9 cellular contexts compared by ENCODE assay signal in the genomic region with DNA sequence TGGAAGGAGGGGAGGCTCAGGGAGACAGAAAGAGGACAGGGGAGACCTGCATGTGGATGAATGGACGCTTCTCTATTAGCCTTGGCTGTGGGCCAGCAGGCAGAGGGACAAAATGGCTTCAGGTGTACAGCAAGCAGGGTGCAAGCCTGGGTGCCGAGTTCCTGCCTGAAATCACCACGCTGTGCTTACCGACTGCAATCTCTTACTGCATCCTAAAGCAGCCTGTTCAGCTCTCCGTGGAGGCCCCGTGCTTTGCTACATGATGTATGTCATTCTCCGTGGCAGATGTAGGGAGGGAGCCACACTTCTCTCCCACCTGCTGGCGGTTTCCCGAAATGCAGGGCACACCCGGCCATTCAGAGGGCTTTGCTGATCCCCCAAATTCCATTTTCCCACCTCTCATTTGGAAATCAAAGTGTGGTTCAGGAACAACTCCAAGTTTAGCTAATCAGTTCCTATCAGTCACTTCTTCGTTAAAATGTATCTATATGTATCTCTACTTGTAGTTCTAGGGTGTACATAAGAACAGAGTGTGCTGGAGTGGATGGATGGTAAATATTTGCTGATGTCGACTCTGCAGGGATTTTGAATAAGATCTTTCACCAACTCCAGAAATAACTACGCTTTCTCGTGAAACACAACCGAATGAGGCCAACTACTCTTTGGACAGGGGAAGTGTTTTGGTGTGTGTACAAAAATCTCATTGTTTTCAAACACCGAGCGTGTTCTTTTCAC.
DNase-seq lines count a peak whose midpoint lies in the region; ATAC-seq and TF ChIP-seq lines count a peak whose summit lies in the region.
"Had no signal": no experiment of that assay in that cellular context is flagged by ENCODE, and none has a peak within 500 bp of the region (broad histone marks: within the 10 kb centered on the region; RNA-seq: fewer than 3 reads in every experiment).

No MANE protein-coding gene starts in this region.

- no peak overlapping the region for H3K4me3 ChIP-seq in right lobe of liver

- TF ChIP-seq POLR2A in right lobe of liver (IDR thresholded peaks at IDR 0.05): no peak

- peak; percentile 70 for DNase-seq in NCI-H1436 (lab: John Stamatoyannopoulos, UW)
- DNase-seq in SHP77 treated with DMSO at 0.1 percent for 48 hours (lab: John Stamatoyannopoulos, UW): peak; percentile 66
- no peak for DNase-seq in right lobe of liver
- DNase-seq in activated CD4-positive, alpha-beta T cell treated with anti-CD3 and anti-CD28 coated beads, Interleukin-2, amount 10 ng/mL, durations not matched to agents 24 days and 14 days: no peak
- DNase-seq: activated CD8-positive, alpha-beta memory T cell treated with anti-CD3 and anti-CD28 coated beads, Interleukin-2, amount 50 U/mL, for 48 hours had no signal

- peak in 2 of 4 donors; percentile 19 to 36 for TF ChIP-seq CTCF in right lobe of liver (IDR thresholded peaks at IDR 0.05)

- no peaks in the 10 kb centered on the region for H3K36me3 Mint-ChIP-seq in activated CD4-positive, alpha-beta T cell treated with anti-CD3 and anti-CD28 coated beads, Interleukin-2, amount 10 ng/mL, durations not matched to agents 24 days and 14 days (ENCODE audit: low read depth)

- no peaks in the 10 kb centered on the region for H3K27me3 ChIP-seq in right lobe of liver

- intact Hi-C loops in right lobe of liver (cut with DNase I): no loop called here
- intact Hi-C loops in activated CD4-positive, alpha-beta T cell treated with anti-CD3 and anti-CD28 coated beads, Interleukin-2, amount 10 ng/mL, durations not matched to agents 24 days and 14 days (cut with micrococcal nuclease): no loop called here

- WGBS in right lobe of liver (ENCODE audit: insufficient coverage, low coverage, low lambda C conversion rate, missing lambda C conversion rate): 18% methylated on average over 13 of the region's 17 CpGs

- H3K9ac ChIP-seq in ES-I3 (ENCODE audit: low read depth, low read length): peak overlapping the region; percentile 27; the same call in 1 of the 2 replicates

- no peak overlapping the region for H3K27ac ChIP-seq in right lobe of liver

- no peaks in the 10 kb centered on the region for H3K36me3 ChIP-seq in ES-I3 (ENCODE audit: insufficient read depth, low read length)
- H3K36me3 ChIP-seq in right lobe of liver: no peaks in the 10 kb centered on the region

- H3K4me1 Mint-ChIP-seq in activated CD4-positive, alpha-beta T cell treated with anti-CD3 and anti-CD28 coated beads, Interleukin-2, amount 10 ng/mL, durations not matched to agents 24 days and 14 days: no peaks in the 10 kb centered on the region

- ATAC-seq in right lobe of liver: peak; percentile 20 to 51 (median 28)
- ATAC-seq in HG03378 (IDR thresholded peaks at IDR 0.05; ENCODE audit: unreplicated experiment): no peak
- ATAC-seq in GM18519 (IDR thresholded peaks at IDR 0.05; ENCODE audit: low FRiP score, unreplicated experiment): no peak
- no peak for ATAC-seq in GM18861 (IDR thresholded peaks at IDR 0.05; ENCODE audit: unreplicated experiment)

- H3K4me3 Mint-ChIP-seq in activated CD4-positive, alpha-beta T cell treated with anti-CD3 and anti-CD28 coated beads, Interleukin-2, amount 10 ng/mL, durations not matched to agents 24 days and 14 days: no peak overlapping the region

- peaks cover 5% of the 10 kb centered on the region for H3K27me3 Mint-ChIP-seq in activated CD4-positive, alpha-beta T cell treated with anti-CD3 and anti-CD28 coated beads, Interleukin-2, amount 10 ng/mL, durations not matched to agents 24 days and 14 days

- H3K9me3 ChIP-seq in ES-I3 (ENCODE audit: control insufficient read depth, insufficient read depth, low read length) (no peaks in the 10 kb centered on the region), right lobe of liver (no peaks in the 10 kb centered on the region)

- peaks cover 13% of the 10 kb centered on the region for H3K4me1 ChIP-seq in ES-I3 (ENCODE audit: insufficient read depth, low read length)
- no peaks in the 10 kb centered on the region for H3K4me1 ChIP-seq in right lobe of liver

- no peaks in the 10 kb centered on the region for H3K9me3 Mint-ChIP-seq in activated CD4-positive, alpha-beta T cell treated with anti-CD3 and anti-CD28 coated beads, Interleukin-2, amount 10 ng/mL, durations not matched to agents 24 days and 14 days

- no peak overlapping the region for H3K27ac Mint-ChIP-seq in activated CD4-positive, alpha-beta T cell treated with anti-CD3 and anti-CD28 coated beads, Interleukin-2, amount 10 ng/mL, durations not matched to agents 24 days and 14 days

Comparison
In these comparisons a context has a peak if more than half of its experiments do, and no peak if none do; other contexts are left out.
1. DNase-seq: peak in NCI-H1436 (single experiment) and SHP77 treated with DMSO at 0.1 percent for 48 hours (single experiment); none in right lobe of liver (0 of 3) and activated CD4-positive, alpha-beta T cell treated with anti-CD3 and anti-CD28 coated beads, Interleukin-2, amount 10 ng/mL, durations not matched to agents 24 days and 14 days (single experiment).
2. ATAC-seq: peak in right lobe of liver (4 of 4); none in HG03378 (single experiment), GM18519 (single experiment) and GM18861 (single experiment).